29 cellular contexts compared by ENCODE assay signal in genomic region chr9:15377625-15378252, GRCh38. TPM values are rescaled to one million over a fixed set of nuclear protein-coding genes. Genes with fewer than 3 reads are reported as not detected.
DNase-seq lines count a peak whose midpoint lies in the region; ATAC-seq and TF ChIP-seq lines count a peak whose summit lies in the region.
"Had no signal": no experiment of that assay in that cellular context is flagged by ENCODE, and none has a peak within 500 bp of the region (broad histone marks: within the 10 kb centered on the region; RNA-seq: fewer than 3 reads in every experiment).

No MANE protein-coding gene starts in this region.

- H4K20me1 ChIP-seq in GM23248 (ENCODE audit: insufficient read depth), result no peaks in the 10 kb centered on the region

- no peak overlapping the region for H2BK12ac ChIP-seq in mesenchymal stem cell (ENCODE audit: low read length in 2 of 2)

- peaks cover 0 to 20% (median 6%) of the 10 kb centered on the region in 9 donors for H3K9me3 Mint-ChIP-seq in naive thymus-derived CD8-positive, alpha-beta T cell

- no peak overlapping the region for H3K14ac ChIP-seq in mesenchymal stem cell (ENCODE audit: low read length in 2 of 2)

- POLR2A ChIA-PET in naive thymus-derived CD8-positive, alpha-beta T cell (lab: Charles Lee), result no interaction called here

- H3K79me1 ChIP-seq in mesenchymal stem cell (replicated peaks; ENCODE audit: low read length, poor library complexity, severe bottlenecking), result no peaks in the 10 kb centered on the region

- H3K4me1 Mint-ChIP-seq in T-helper 17 cell, result no peaks in the 10 kb centered on the region
- H3K4me1 Mint-ChIP-seq in naive thymus-derived CD8-positive, alpha-beta T cell, result peaks cover 0 to 6% (median 2%) of the 10 kb centered on the region in 4 donors
- H3K4me1 Mint-ChIP-seq: activated CD8-positive, alpha-beta memory T cell treated with anti-CD3 and anti-CD28 coated beads, Interleukin-2, amount 10 ng/mL, durations not matched to agents 7 days and 5 days had no signal

- in situ Hi-C loops in GM23248 (cut with MboI), result no loop called here

- H3K27me3 Mint-ChIP-seq in T-helper 17 cell, result peaks cover 25% of the 10 kb centered on the region
- H3K27me3 Mint-ChIP-seq in naive thymus-derived CD8-positive, alpha-beta T cell, result peaks cover 0 to 12% (median 5%) of the 10 kb centered on the region in 5 donors

- H3K18ac ChIP-seq in mesenchymal stem cell (ENCODE audit: low read depth in 1 of 2, low read length in 2 of 2), result no peak overlapping the region

- no peak overlapping the region for H2BK5ac ChIP-seq in mesenchymal stem cell (ENCODE audit: low read depth, low read length, poor library complexity, severe bottlenecking)

- H3K9me3 ChIP-seq in GM23248 (ENCODE audit: low read depth) (no peaks in the 10 kb centered on the region), T-helper 17 cell (ENCODE audit: control insufficient read depth, low read length, poor library complexity, severe bottlenecking) (no peaks in the 10 kb centered on the region), mesenchymal stem cell (ENCODE audit: control insufficient read depth, low read length) (no peaks in the 10 kb centered on the region)
- H3K9me3 ChIP-seq: body of pancreas, Caco-2, heart right ventricle, ovary, upper lobe of left lung had no signal

- no peak overlapping the region for H2BK15ac ChIP-seq in mesenchymal stem cell (ENCODE audit: low read depth, poor library complexity, severe bottlenecking)

- H3K4me3 Mint-ChIP-seq in T-helper 17 cell, result no peak overlapping the region
- no peak overlapping the region for H3K4me3 Mint-ChIP-seq in naive thymus-derived CD8-positive, alpha-beta T cell
- H3K4me3 Mint-ChIP-seq: activated CD8-positive, alpha-beta memory T cell treated with anti-CD3 and anti-CD28 coated beads, Interleukin-2, amount 10 ng/mL, durations not matched to agents 7 days and 5 days; nephron progenitor cell; stimulated activated naive B cell treated with anti-CD40 and anti-IgM and Interleukin-4, amounts not matched to agents 10 μg/mL and 1 μg/mL and 100 μg/mL, for 72 hours had no signal

- no peak for ATAC-seq in T-helper 17 cell
- no peak for ATAC-seq in GM19023 (IDR thresholded peaks at IDR 0.05; ENCODE audit: unreplicated experiment)
- no peak for ATAC-seq in HG02759 (IDR thresholded peaks at IDR 0.05; ENCODE audit: unreplicated experiment)
- no peak for ATAC-seq in naive thymus-derived CD8-positive, alpha-beta T cell
- ATAC-seq in HG03139 (IDR thresholded peaks at IDR 0.05; ENCODE audit: unreplicated experiment), result no peak
- ATAC-seq: activated CD4-positive, CD25-positive, alpha-beta regulatory T cell treated with anti-CD3 and anti-CD28 coated beads, Interleukin-2, amount 50 U/mL, for 24 hours; activated CD8-positive, alpha-beta memory T cell treated with anti-CD3 and anti-CD28 coated beads, Interleukin-2, amount 10 ng/mL, durations not matched to agents 7 days and 5 days; body of pancreas; stimulated activated naive B cell treated with anti-CD40 and anti-IgM and Interleukin-4, amounts not matched to agents 10 μg/mL and 1 μg/mL and 100 μg/mL, for 72 hours had no signal

- H3K23ac ChIP-seq in mesenchymal stem cell (ENCODE audit: low read length in 2 of 2), result no peak overlapping the region

- H3K4me3 ChIP-seq in GM23248 (no peak overlapping the region), epithelial cell of esophagus (ENCODE audit: low read length) (no peak overlapping the region), mesenchymal stem cell (ENCODE audit: insufficient read depth in 1 of 2, low read depth in 1 of 2, low read length in 2 of 2) (no peak overlapping the region)
- H3K4me3 ChIP-seq: body of pancreas, heart right ventricle, ovary, upper lobe of left lung had no signal

- peak overlapping the region; percentile 13 for H3K4me2 ChIP-seq in GM23248 (ENCODE audit: unreplicated experiment)
- no peak overlapping the region for H3K4me2 ChIP-seq in mesenchymal stem cell (ENCODE audit: low read length, poor library complexity, severe bottlenecking)

- 0 out of 2 replicates have a peak, but pooled peaks cover 6% of the 10 kb centered on the region for H3K4me1 ChIP-seq in GM23248 (ENCODE audit: insufficient read depth)
- no peaks in the 10 kb centered on the region for H3K4me1 ChIP-seq in mesenchymal stem cell (ENCODE audit: control insufficient read depth, insufficient read depth, low read depth, low read length)
- H3K4me1 ChIP-seq: body of pancreas, upper lobe of left lung had no signal

- no peak overlapping the region for H2AK5ac ChIP-seq in mesenchymal stem cell (ENCODE audit: low read length, severe bottlenecking)

- no peak overlapping the region for H2AFZ ChIP-seq in GM23248
- H2AFZ ChIP-seq in mesenchymal stem cell (ENCODE audit: low read depth, low read length), result no peak overlapping the region

- no peak overlapping the region for H4K91ac ChIP-seq in mesenchymal stem cell (ENCODE audit: low read length)

- peaks cover 6% of the 10 kb centered on the region; the same call in 1 of the 2 replicates for H3F3A ChIP-seq in GM23248 (ENCODE audit: insufficient read depth)

- peak overlapping the region; percentile 12 for H3K27ac Mint-ChIP-seq in T-helper 17 cell
- peak overlapping the region in 2 of 10 donors; percentile 34 to 39 for H3K27ac Mint-ChIP-seq in naive thymus-derived CD8-positive, alpha-beta T cell
- H3K27ac Mint-ChIP-seq: activated CD8-positive, alpha-beta memory T cell treated with anti-CD3 and anti-CD28 coated beads, Interleukin-2, amount 10 ng/mL, durations not matched to agents 7 days and 5 days; nephron progenitor cell; stimulated activated naive B cell treated with anti-CD40 and anti-IgM and Interleukin-4, amounts not matched to agents 10 μg/mL and 1 μg/mL and 100 μg/mL, for 72 hours had no signal

- no peak overlapping the region for H2BK120ac ChIP-seq in mesenchymal stem cell (ENCODE audit: low read depth, low read length)

- no peaks in the 10 kb centered on the region for H3K79me2 ChIP-seq in GM23248 (ENCODE audit: insufficient read depth)

- no peak overlapping the region for H3K27ac ChIP-seq in GM23248
- no peak overlapping the region for H3K27ac ChIP-seq in mesenchymal stem cell (ENCODE audit: low read length, poor library complexity, severe bottlenecking)
- H3K27ac ChIP-seq: body of pancreas, epithelial cell of prostate, heart right ventricle, upper lobe of left lung had no signal

- WGBS in GM23248 (ENCODE audit: low coverage in 1 of 2, low lambda C conversion rate in 2 of 2, missing lambda C conversion rate in 2 of 2), 2 experiments, result 23 to 26% methylated on average over 4 of the region's 4 CpGs
- WGBS in mesenchymal stem cell, result 85% methylated on average over 3 of the region's 4 CpGs

- no peaks in the 10 kb centered on the region for H3K36me3 ChIP-seq in GM23248 (ENCODE audit: low read depth)
- no peaks in the 10 kb centered on the region for H3K36me3 ChIP-seq in mesenchymal stem cell (ENCODE audit: control insufficient read depth in 1 of 2, insufficient read depth in 2 of 2, low read depth in 1 of 2, low read length in 2 of 2)
- H3K36me3 ChIP-seq: heart right ventricle, ovary, upper lobe of left lung had no signal

- no peak for TF ChIP-seq CTCF in epithelial cell of esophagus (IDR thresholded peaks at IDR 0.05; ENCODE audit: insufficient read depth, low read depth, low read length, missing control alignments)

- peaks cover 6% of the 10 kb centered on the region for H3K36me3 Mint-ChIP-seq in T-helper 17 cell (ENCODE audit: low read depth)
- no peaks in the 10 kb centered on the region for H3K36me3 Mint-ChIP-seq in naive thymus-derived CD8-positive, alpha-beta T cell

- H3K9ac ChIP-seq in GM23248, result no peak overlapping the region
- H3K9ac ChIP-seq in mesenchymal stem cell (ENCODE audit: low read length), result peak overlapping the region; percentile 6

- no peak overlapping the region for H3K4ac ChIP-seq in mesenchymal stem cell (ENCODE audit: low read depth in 1 of 2, low read length in 2 of 2)

- H3K27me3 ChIP-seq in GM23248 (replicated peaks; ENCODE audit: insufficient read depth), result peaks cover 14% of the 10 kb centered on the region; the same call in 1 of the 2 replicates
- peaks cover 0 to 4% of the 10 kb centered on the region in 2 experiments for H3K27me3 ChIP-seq in mesenchymal stem cell (ENCODE audit: control insufficient read depth in 1 of 2, insufficient read depth in 1 of 2, low read length in 2 of 2)
- H3K27me3 ChIP-seq: body of pancreas, ovary, upper lobe of left lung had no signal

- no peak overlapping the region for H4K8ac ChIP-seq in mesenchymal stem cell (ENCODE audit: low read length)

- DNase-seq in GM23248 (peak; percentile 5), T-helper 17 cell (no peak), epithelial cell of esophagus (ENCODE audit: low read depth) (peak; percentile 10), mesenchymal stem cell (no peak)
- DNase-seq in naive thymus-derived CD8-positive, alpha-beta T cell, result no peak
- DNase-seq: activated CD4-positive, alpha-beta T cell treated with anti-CD3 and anti-CD28 coated beads, Interleukin-2, amount 50 U/mL, for 4 hours; activated CD8-positive, alpha-beta memory T cell treated with anti-CD3 and anti-CD28 coated beads, Interleukin-2, amount 10 ng/mL, durations not matched to agents 7 days and 5 days; activated gamma-delta T cell treated with Interleukin-2 at 50 U/mL for 16 hours; activated T-cell treated with anti-CD3 and anti-CD28 coated beads, Interleukin-2, amount 50 U/mL, for 48 hours; body of pancreas; C1 segment of cervical spinal cord; Caco-2; foreskin melanocyte; heart right ventricle; Kasumi-1; NCI-H1417 treated with DMSO at 0.1 percent for 48 hours; NCI-H2029 treated with DMSO at 0.1 percent for 48 hours; NCI-H526; nephron progenitor cell; ovary; small intestine; stimulated activated naive B cell treated with anti-CD40 and anti-IgM and Interleukin-4, amounts not matched to agents 10 μg/mL and 1 μg/mL and 100 μg/mL, for 72 hours; substantia nigra; upper lobe of left lung had no signal

- no peaks in the 10 kb centered on the region for H3K9me2 ChIP-seq in GM23248 (ENCODE audit: insufficient read depth)

RNA-seq across cellular contexts. Expression of gene SNAPC3, which starts 44.9 kb away (rescaled TPM):
- total RNA-seq in GM23248 (2014; rRNA removed; shearing (Covaris generic)), result 34.8 and 44.3 TPM in 2 replicates
- 31.2 and 31.9 TPM in 2 replicates for polyA plus RNA-seq in GM23248 (2016; fragmentation: Nextera tagmentation; extraction: Ambion mirVana)
- 10 to 100 TPM in 1 of 2 donors, 1 to 10 TPM in 1; 9.1 to 12.0 TPM for total RNA-seq in T-helper 17 cell
- 32.6 TPM for polyA plus RNA-seq in mesenchymal stem cell (2013, experiment 1 of 2)
- 32.9 TPM for polyA plus RNA-seq in mesenchymal stem cell (2013, experiment 2 of 2)
- 10 to 100 TPM; 27.3 to 27.6 TPM for total RNA-seq in naive thymus-derived CD8-positive, alpha-beta T cell
- polyA plus RNA-seq in naive thymus-derived CD8-positive, alpha-beta T cell, result 10 to 100 TPM in 2 of 3 donors, 1 to 10 TPM in 1; 8.6 to 12.1 (median 11.5) TPM

Comparison
In these comparisons a context has a peak if more than half of its experiments do, and no peak if none do; other contexts are left out.
1. DNase-seq: peak in GM23248 (single experiment) and epithelial cell of esophagus (single experiment); none in T-helper 17 cell (0 of 3), mesenchymal stem cell (single experiment) and naive thymus-derived CD8-positive, alpha-beta T cell (0 of 10).